In the genomic region with DNA sequence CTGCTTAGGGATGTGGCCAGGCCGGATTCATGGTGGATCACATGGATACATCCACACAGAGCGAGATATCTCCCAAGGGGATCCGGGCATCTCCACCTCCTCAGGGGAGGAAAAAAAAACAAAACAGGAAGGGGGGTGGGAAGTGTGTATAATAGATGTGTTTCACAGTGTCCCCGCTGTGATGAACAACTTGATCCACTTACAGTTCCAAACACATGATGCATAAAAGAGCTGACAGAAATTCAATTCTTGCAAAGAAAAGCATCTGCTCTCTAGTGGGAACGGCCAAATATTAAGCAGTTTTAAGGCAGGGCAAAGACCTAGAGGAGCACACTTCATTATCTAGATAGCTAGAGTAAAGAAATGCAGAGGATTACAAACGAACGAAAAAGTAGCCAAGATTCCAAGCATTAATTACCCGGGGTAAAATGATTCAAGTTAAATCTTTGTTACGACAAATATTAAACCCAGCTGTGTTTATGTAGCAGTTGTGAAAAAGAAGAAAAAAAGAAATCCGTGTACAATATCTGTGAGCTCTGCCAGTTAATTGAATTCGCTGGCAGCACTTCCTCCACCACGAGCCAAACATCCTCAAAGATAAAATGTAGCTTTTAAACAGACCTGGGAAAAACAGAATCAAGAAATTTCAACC, we compare ENCODE assay signal across 10 cellular contexts.
DNase-seq lines count a peak whose midpoint lies in the region; ATAC-seq, FAIRE-seq and TF ChIP-seq lines count a peak whose summit lies in the region.
"Had no signal": no experiment of that assay in that cellular context is flagged by ENCODE, and none has a peak within 500 bp of the region (broad histone marks: within the 10 kb centered on the region; RNA-seq: fewer than 3 reads in every experiment).

No MANE protein-coding gene starts in this region.

- FAIRE-seq in D721Med (lab: Jason Lieb, UNC), result no peak

- no peaks in the 10 kb centered on the region for H3K79me2 ChIP-seq in smooth muscle cell (ENCODE audit: low read depth)

- H3K4me1 ChIP-seq in gastroesophageal sphincter (peaks cover 3 to 21% (median 8%) of the 10 kb centered on the region in 3 donors), smooth muscle cell (ENCODE audit: low read depth) (peaks cover 5% of the 10 kb centered on the region)

- H3K4me2 ChIP-seq in smooth muscle cell, result peak overlapping the region; percentile 49

- no peaks in the 10 kb centered on the region for H3K9me3 ChIP-seq in SK-N-MC (ENCODE audit: low read depth, low read length)
- H3K9me3 ChIP-seq in gastroesophageal sphincter, result no peaks in the 10 kb centered on the region
- H3K9me3 ChIP-seq in smooth muscle cell (replicated peaks; ENCODE audit: low read depth), result no peaks in the 10 kb centered on the region

- H4K20me1 ChIP-seq in smooth muscle cell (ENCODE audit: low read depth), result no peaks in the 10 kb centered on the region

- WGBS in gastroesophageal sphincter (ENCODE audit: low coverage in 1 of 2), 2 donors, result 16 to 17% methylated on average over 12 of the region's 12 CpGs
- 36% methylated on average over 12 of the region's 12 CpGs for WGBS in smooth muscle cell (ENCODE audit: low lambda C conversion rate)

- H3K27me3 ChIP-seq in gastroesophageal sphincter, result no peaks in the 10 kb centered on the region
- no peaks in the 10 kb centered on the region for H3K27me3 ChIP-seq in smooth muscle cell (ENCODE audit: low read depth)

- H3K27ac ChIP-seq in SK-N-MC, result peak overlapping the region; percentile 43; the same call in 1 of the 2 replicates
- peak overlapping the region in 3 of 4 donors; percentile 28 to 56 (median 34) for H3K27ac ChIP-seq in gastroesophageal sphincter
- H3K27ac ChIP-seq in smooth muscle cell (ENCODE audit: low read depth), result no peak overlapping the region

- H3K36me3 ChIP-seq in SK-N-MC (ENCODE audit: insufficient read depth, low read length) (no peaks in the 10 kb centered on the region), gastroesophageal sphincter (no peaks in the 10 kb centered on the region), smooth muscle cell (ENCODE audit: low read depth) (no peaks in the 10 kb centered on the region)

- peak; percentile 5 for DNase-seq in HFF-Myc (ENCODE audit: extremely low read depth, low read depth)
- DNase-seq in SK-N-MC (ENCODE audit: low read depth, low spot score), result peak; percentile 75
- no peak for DNase-seq in smooth muscle cell (lab: John Stamatoyannopoulos, UW; ENCODE audit: unreplicated experiment)
- no peak for DNase-seq in D721Med (ENCODE audit: insufficient read length, low spot score)
- DNase-seq: activated CD4-positive, alpha-beta T cell treated with anti-CD3 and anti-CD28 coated beads, Interleukin-2, amount 50 U/mL, for 48 hours; NCI-H2029 treated with DMSO at 0.1 percent for 48 hours; substantia nigra had no signal

- TF ChIP-seq CTCF in HFF-Myc (IDR thresholded peaks at IDR 0.05; ENCODE audit: low read depth, low read length, missing control alignments), result no peak
- no peak for TF ChIP-seq CTCF in gastroesophageal sphincter (IDR thresholded peaks at IDR 0.05)
- TF ChIP-seq CTCF in smooth muscle cell (IDR thresholded peaks at IDR 0.05; ENCODE audit: borderline replicate concordance, insufficient read depth, poor library complexity, severe bottlenecking), result no peak
- TF ChIP-seq CTCF in D721Med (IDR thresholded peaks at IDR 0.05; ENCODE audit: insufficient read depth, missing control alignments), result no peak

- H3K4me3 ChIP-seq in HFF-Myc (replicated peaks; ENCODE audit: low read depth, low read length), result no peak overlapping the region
- peak overlapping the region; percentile 59 for H3K4me3 ChIP-seq in SK-N-MC
- no peak overlapping the region for H3K4me3 ChIP-seq in gastroesophageal sphincter
- H3K4me3 ChIP-seq in smooth muscle cell, result no peak overlapping the region

- no peak for TF ChIP-seq EP300 in gastroesophageal sphincter (IDR thresholded peaks at IDR 0.05)

- no peak overlapping the region for H2AFZ ChIP-seq in smooth muscle cell (ENCODE audit: low read depth)

- H3K9ac ChIP-seq in SK-N-MC (ENCODE audit: insufficient read length), result no peak overlapping the region
- no peak overlapping the region for H3K9ac ChIP-seq in smooth muscle cell (ENCODE audit: low read depth)

- ATAC-seq in gastroesophageal sphincter (peak; percentile 83), HG03442 (IDR thresholded peaks at IDR 0.05; ENCODE audit: unreplicated experiment) (no peak), HG02571 (IDR thresholded peaks at IDR 0.05; ENCODE audit: unreplicated experiment) (no peak)

- no peaks in the 10 kb centered on the region for H3F3A ChIP-seq in smooth muscle cell (ENCODE audit: low read depth)

- TF ChIP-seq POLR2A in gastroesophageal sphincter (IDR thresholded peaks at IDR 0.05), result no peak

Comparison
In these comparisons a context has a peak if more than half of its experiments do, and no peak if none do; other contexts are left out.
1. DNase-seq: peak in HFF-Myc (single experiment) and SK-N-MC (single experiment); none in smooth muscle cell (single experiment) and D721Med (single experiment).